ENCODE assay signal across 15 cellular contexts in the genomic region with DNA sequence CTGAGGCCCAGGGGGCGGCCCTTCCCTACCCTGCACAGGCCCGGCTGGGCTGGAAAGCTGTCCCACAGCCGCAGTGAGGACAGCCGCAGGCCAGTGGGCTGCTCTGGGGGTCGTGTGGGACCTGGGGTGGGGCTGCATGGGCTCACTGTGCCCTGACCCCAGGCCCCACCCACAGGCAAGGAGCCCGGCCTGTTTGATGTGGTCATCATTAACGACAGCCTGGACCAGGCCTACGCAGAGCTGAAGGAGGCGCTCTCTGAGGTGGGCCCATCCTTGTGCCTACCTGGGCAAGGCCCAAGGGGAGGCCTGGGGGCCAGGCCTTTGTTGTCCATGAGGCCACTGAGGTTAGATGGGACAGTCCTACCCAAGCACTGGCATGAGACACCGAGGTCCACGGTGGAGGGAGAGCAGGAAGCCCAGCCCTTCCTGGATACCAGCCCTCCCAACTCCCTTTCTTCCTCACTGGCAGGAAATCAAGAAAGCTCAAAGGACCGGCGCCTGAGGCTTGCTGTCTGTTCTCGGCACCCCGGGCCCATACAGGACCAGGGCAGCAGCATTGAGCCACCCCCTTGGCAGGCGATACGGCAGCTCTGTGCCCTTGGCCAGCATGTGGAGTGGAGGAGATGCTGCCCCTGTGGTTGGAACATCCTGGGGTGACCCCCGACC. TPM values are rescaled to one million over a fixed set of nuclear protein-coding genes. Genes with fewer than 3 reads are reported as not detected.
DNase-seq lines count a peak whose midpoint lies in the region; TF ChIP-seq lines count a peak whose summit lies in the region.
"Had no signal": no experiment of that assay in that cellular context is flagged by ENCODE, and none has a peak within 500 bp of the region (broad histone marks: within the 10 kb centered on the region; RNA-seq: fewer than 3 reads in every experiment).

No MANE protein-coding gene starts in this region.

- TF ChIP-seq POLR2A in sigmoid colon (IDR thresholded peaks at IDR 0.05) = no peak

- intact Hi-C loops in sigmoid colon (cut with DNase I) = no loop called here
- intact Hi-C loops in A673 (cut with micrococcal nuclease; ENCODE audit: unreplicated experiment) = no loop called here

- no peak for TF ChIP-seq EP300 in sigmoid colon (IDR thresholded peaks at IDR 0.05)

- POLR2A ChIA-PET in RWPE1 (lab: Yijun Ruan, JAX; ENCODE audit: low non-redundant PET) (interaction anchor here (0.6 kb wide), 1 partner anchor 16 kb away, joined by 3 read pairs; no protein-coding TSS in a partner anchor), A673 (lab: Charles Lee; ENCODE audit: low non-redundant PET) (no interaction called here)

- no TSS peak for BruUV-seq in A673 (replicated peaks; lab: Mats Ljungman, UMichigan)

- H3K36me3 ChIP-seq in sigmoid colon (peaks cover 0 to 37% (median 13%) of the 10 kb centered on the region in 4 donors), A673 (ENCODE audit: insufficient read depth, low read length, poor library complexity, severe bottlenecking) (no peaks in the 10 kb centered on the region)

- H3K27me3 ChIP-seq in sigmoid colon (no peaks in the 10 kb centered on the region), A673 (replicated peaks; ENCODE audit: insufficient read depth, low read depth, low read length, poor library complexity) (no peaks in the 10 kb centered on the region)

- peak; percentile 31 for DNase-seq in Ammon's horn (ENCODE audit: low spot score)
- peak; percentile 15 for DNase-seq in RWPE1 (ENCODE audit: low spot score)
- peak; percentile 15 for DNase-seq in foreskin melanocyte
- no peak for DNase-seq in sigmoid colon
- no peak for DNase-seq in GF-D8 (lab: John Stamatoyannopoulos, UW)
- no peak for DNase-seq in globus pallidus (ENCODE audit: low spot score)
- DNase-seq in SW480 (ENCODE audit: low spot score) = no peak
- no peak for DNase-seq in A673 (ENCODE audit: low spot score)
- DNase-seq: islet precursor cell; KBM-7; NCI-H187 treated with DMSO at 0.1 percent for 48 hours; occipital lobe; OCI-M1; stimulated activated CD4-positive, alpha-beta T cell treated with anti-CD3 and anti-CD28 coated beads, Interleukin-4, amount 100 ng/mL, for 4 hours had no signal

- no peak for TF ChIP-seq CTCF in RWPE1 (conservative IDR thresholded peaks at IDR 0.05; ENCODE audit: low read depth)
- TF ChIP-seq CTCF in sigmoid colon (IDR thresholded peaks at IDR 0.05) = no peak
- TF ChIP-seq CTCF in A673 (conservative IDR thresholded peaks at IDR 0.05; ENCODE audit: low read depth, low read length) = no peak

- H3K27ac ChIP-seq in RWPE1 = peak overlapping the region; percentile 100
- H3K27ac ChIP-seq in sigmoid colon = peak overlapping the region; percentile 85 to 93 (median 91)
- H3K27ac ChIP-seq in A673 (ENCODE audit: low read depth, low read length, poor library complexity, severe bottlenecking) = no peak overlapping the region

- H3K4me3 ChIP-seq in sigmoid colon (no peak overlapping the region), A673 (ENCODE audit: low read depth, low read length, poor library complexity, severe bottlenecking) (no peak overlapping the region)

- CTCF ChIA-PET in RWPE1 (lab: Yijun Ruan, JAX) = interaction anchor here (0.5 to 0.8 kb wide), 2 partner anchors 8 to 18 kb away, joined by 3 to 4 read pairs; a partner anchor contains a TSS
- CTCF ChIA-PET in A673 (lab: Charles Lee) = no interaction called here

- 73 to 76% methylated on average over 18 of the region's 18 CpGs for WGBS in sigmoid colon, 2 donors

- no peaks in the 10 kb centered on the region for H3K9me3 ChIP-seq in sigmoid colon
- no peaks in the 10 kb centered on the region for H3K9me3 ChIP-seq in A673 (ENCODE audit: low read depth, low read length, poor library complexity, severe bottlenecking)

- H3K4me1 ChIP-seq in sigmoid colon (peaks cover 0 to 58% (median 48%) of the 10 kb centered on the region in 4 donors), A673 (ENCODE audit: insufficient read depth, low read length, poor library complexity, severe bottlenecking) (peaks cover 2% of the 10 kb centered on the region)

RNA-seq across cellular contexts. Expression of a gene that starts 1.4 kb away (rescaled TPM):
- total RNA-seq in sigmoid colon (1 to 10 TPM; 4.2 to 6.4 (median 4.9) TPM), A673 (2021) (0.97 and 1.3 TPM in 2 replicates)
- polyA plus RNA-seq in sigmoid colon = under 1 TPM in 2 of 3 donors, not detected in 1; 0.60 to 0.99 TPM
- polyA plus RNA-seq: CD4-positive, CD25-positive, alpha-beta regulatory T cell had no signal

RNA-seq across cellular contexts. Expression of a gene that starts 8.2 kb away (rescaled TPM):
- 100 to 1,000 TPM; 225 to 366 (median 303) TPM for total RNA-seq in sigmoid colon
- 100 to 1,000 TPM; 391 to 668 (median 656) TPM for polyA plus RNA-seq in sigmoid colon
- total RNA-seq in A673 (2021) = 128 and 130 TPM in 2 replicates

RNA-seq across cellular contexts. Expression of a gene that starts 17.3 kb away (rescaled TPM):
- total RNA-seq in sigmoid colon (10 to 100 TPM in 2 of 4 donors, 1 to 10 TPM in 2; 2.9 to 14.0 (median 7.3) TPM), A673 (2021) (10.6 and 12.1 TPM in 2 replicates)
- 1 to 10 TPM; 3.7 to 8.0 (median 4.8) TPM for polyA plus RNA-seq in sigmoid colon

RNA-seq across cellular contexts. Expression of a gene that starts 39.2 kb away (rescaled TPM):
- total RNA-seq in sigmoid colon (10 to 100 TPM; 62.0 to 90.6 (median 79.3) TPM), A673 (2021) (60.4 and 70.8 TPM in 2 replicates)
- polyA plus RNA-seq in sigmoid colon = 10 to 100 TPM; 53.5 to 77.4 (median 58.0) TPM

RNA-seq across cellular contexts. Expression of a gene that starts 45.2 kb away (rescaled TPM):
- 10 to 100 TPM in 3 of 4 donors, 1 to 10 TPM in 1; 7.8 to 18.1 (median 13.0) TPM for total RNA-seq in sigmoid colon
- polyA plus RNA-seq in sigmoid colon = 10 to 100 TPM in 1 of 3 donors, 1 to 10 TPM in 2; 8.8 to 17.9 (median 9.0) TPM
- 27.5 and 27.6 TPM in 2 replicates for total RNA-seq in A673 (2021)

Comparison
In these comparisons a context has a peak if more than half of its experiments do, and no peak if none do; other contexts are left out.
1. DNase-seq: peak in Ammon's horn (single experiment), RWPE1 (single experiment) and foreskin melanocyte (single experiment); none in sigmoid colon (single experiment), GF-D8 (single experiment), globus pallidus (single experiment), SW480 (single experiment) and A673 (single experiment).